In the genomic region with DNA sequence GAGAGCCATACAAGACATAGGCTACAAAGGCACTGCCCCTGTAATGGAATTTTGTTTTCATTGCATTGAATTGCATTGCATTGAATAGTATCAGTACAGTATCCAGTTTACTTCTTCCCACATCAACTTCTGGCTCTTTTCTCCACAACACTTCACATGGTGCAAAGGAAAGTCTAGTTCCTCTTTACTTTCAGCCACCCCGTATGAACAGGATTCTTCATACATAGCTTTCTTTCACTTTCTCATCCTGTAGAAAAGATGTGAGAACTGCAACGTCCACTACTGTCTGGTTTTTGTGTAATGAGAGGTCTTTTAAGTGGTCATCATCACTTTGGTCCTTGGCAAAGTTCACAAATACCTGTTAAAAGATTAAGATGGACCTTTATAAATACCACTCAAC, we compare ENCODE assay signal across 9 cellular contexts. TPM values are rescaled to one million over a fixed set of nuclear protein-coding genes. Genes with fewer than 3 reads are reported as not detected.
DNase-seq lines count a peak whose midpoint lies in the region; ATAC-seq and TF ChIP-seq lines count a peak whose summit lies in the region.
"Had no signal": no experiment of that assay in that cellular context is flagged by ENCODE, and none has a peak within 500 bp of the region (broad histone marks: within the 10 kb centered on the region; RNA-seq: fewer than 3 reads in every experiment).

No MANE protein-coding gene starts in this region.

- no peak overlapping the region for H3K4me3 ChIP-seq in uterus
- H3K4me3 ChIP-seq in Caco-2 (ENCODE audit: low read depth, low read length) = no peak overlapping the region

- TF ChIP-seq POLR2A in uterus (IDR thresholded peaks at IDR 0.05) = no peak

- H3K27ac Mint-ChIP-seq in Caco-2 (ENCODE audit: unreplicated experiment) = no peak overlapping the region
- H3K27ac Mint-ChIP-seq: CD4-positive, alpha-beta memory T cell had no signal

- H3K9me3 ChIP-seq in uterus (no peaks in the 10 kb centered on the region), Caco-2 (no peaks in the 10 kb centered on the region)

- H3K36me3 Mint-ChIP-seq in Caco-2 (ENCODE audit: insufficient read depth, unreplicated experiment) = peaks cover 12% of the 10 kb centered on the region

- no peak overlapping the region for H3K4me3 Mint-ChIP-seq in Caco-2 (ENCODE audit: unreplicated experiment)
- H3K4me3 Mint-ChIP-seq: CD4-positive, alpha-beta memory T cell had no signal

- intact Hi-C loops in uterus (cut with DNase I; ENCODE audit: low total_unique reads) = no loop called here
- intact Hi-C loops in Caco-2 (cut with micrococcal nuclease; ENCODE audit: unreplicated experiment) = loop anchor here (5.0 kb wide), 1 partner anchor 143 kb away; a partner anchor contains a TSS

- H3K36me3 ChIP-seq in uterus (no peaks in the 10 kb centered on the region), Caco-2 (ENCODE audit: control insufficient read depth, insufficient read depth, low read length) (no peaks in the 10 kb centered on the region; the same call in 1 of the 2 replicates)

- no peaks in the 10 kb centered on the region for H3K4me1 ChIP-seq in uterus
- H3K4me1 ChIP-seq in Caco-2 = no peaks in the 10 kb centered on the region

- TF ChIP-seq CTCF in uterus (IDR thresholded peaks at IDR 0.05) (no peak), Caco-2 (IDR thresholded peaks at IDR 0.05; ENCODE audit: insufficient read depth in 1 of 2, low read depth in 1 of 2, low read length in 1 of 2, severe bottlenecking in 1 of 2, unreplicated experiment in 1 of 2) (no peak)

- DNase-seq in OCI-M1 (lab: John Stamatoyannopoulos, UW) (peak; percentile 68), uterus (no peak), EL (no peak), Caco-2 (no peak), NCI-H128 (lab: John Stamatoyannopoulos, UW; ENCODE audit: unreplicated experiment) (no peak)
- DNase-seq: CD4-positive, alpha-beta memory T cell had no signal

- no TSS peak for BruUV-seq in Caco-2 (replicated peaks; lab: Mats Ljungman, UMichigan)

- POLR2A ChIA-PET in Caco-2 (lab: Charles Lee) = no interaction called here

- H3K27me3 ChIP-seq in uterus = no peaks in the 10 kb centered on the region
- no peaks in the 10 kb centered on the region for H3K27me3 ChIP-seq in Caco-2 (replicated peaks; ENCODE audit: control insufficient read depth, insufficient read depth, low read length)

- ATAC-seq in GM18517 (IDR thresholded peaks at IDR 0.05; ENCODE audit: unreplicated experiment) (peak; percentile 81), GM21515 (IDR thresholded peaks at IDR 0.05; ENCODE audit: unreplicated experiment) (peak; percentile 88), HG03097 (IDR thresholded peaks at IDR 0.05; ENCODE audit: low FRiP score, unreplicated experiment) (peak; percentile 69)

- no peaks in the 10 kb centered on the region for H3K4me1 Mint-ChIP-seq in Caco-2 (ENCODE audit: low read depth, unreplicated experiment)
- H3K4me1 Mint-ChIP-seq: CD4-positive, alpha-beta memory T cell had no signal

- CTCF ChIA-PET in Caco-2 (lab: Charles Lee) = no interaction called here

- no peak overlapping the region for H3K27ac ChIP-seq in uterus

- no peaks in the 10 kb centered on the region for H3K9me3 Mint-ChIP-seq in Caco-2 (ENCODE audit: unreplicated experiment)
- H3K9me3 Mint-ChIP-seq: CD4-positive, alpha-beta memory T cell had no signal

- no peaks in the 10 kb centered on the region for H3K27me3 Mint-ChIP-seq in Caco-2 (ENCODE audit: insufficient read depth, unreplicated experiment)
- H3K27me3 Mint-ChIP-seq: CD4-positive, alpha-beta memory T cell had no signal

RNA-seq across cellular contexts. Expression of a gene that starts 20.2 kb away (rescaled TPM):
- total RNA-seq in uterus = 10 to 100 TPM in 1 of 4 donors, 1 to 10 TPM in 2, under 1 TPM in 1; 0.51 to 16.9 (median 4.7) TPM
- total RNA-seq in Caco-2 (2022) = 1.7 and 2.0 TPM in 2 replicates

RNA-seq across cellular contexts. Expression of a gene that starts 36.6 kb away (rescaled TPM):
- total RNA-seq in uterus = 10 to 100 TPM; 22.6 to 63.2 (median 43.3) TPM
- total RNA-seq in Caco-2 (2022) = 15.8 and 19.0 TPM in 2 replicates
